ENCODE assay signal across 18 cellular contexts in genomic region chr16:80680839-80681238, GRCh38.
"Had no signal": no experiment of that assay in that cellular context is flagged by ENCODE, and none has a peak within 500 bp of the region (broad histone marks: within the 10 kb centered on the region; RNA-seq: fewer than 3 reads in every experiment).

No MANE protein-coding gene starts in this region.

- H3K9me3 ChIP-seq: mucosa of descending colon, transverse colon had no signal

- H3K27ac ChIP-seq: brain microvascular endothelial cell, epithelial cell of prostate, skin epidermis, transverse colon had no signal

- H3K4me3 ChIP-seq: mucosa of descending colon, skin epidermis, transverse colon had no signal

- H3K27ac Mint-ChIP-seq: activated CD8-positive, alpha-beta T cell treated with anti-CD3 and anti-CD28 coated beads, Interleukin-2, amount 10 ng/mL, durations not matched to agents 7 days and 5 days; activated naive CD8-positive, alpha-beta T cell treated with anti-CD3 and anti-CD28 coated beads, Interleukin-2, amount 10 ng/mL, durations not matched to agents 7 days and 5 days; dendritic cell treated with granulocyte-macrophage colony-stimulating factor and Interleukin-4, amounts not matched to agents 40 ng/mL and 50 ng/mL, for 4 days; effector memory CD8-positive, alpha-beta T cell; naive thymus-derived CD4-positive, alpha-beta T cell; stimulated activated naive B cell treated with anti-CD40 and anti-IgM and Interleukin-4, amounts not matched to agents 10 μg/mL and 1 μg/mL and 100 μg/mL, for 72 hours had no signal

- H3K27me3 Mint-ChIP-seq: effector memory CD8-positive, alpha-beta T cell; naive thymus-derived CD4-positive, alpha-beta T cell had no signal

- H3K9me3 Mint-ChIP-seq: dendritic cell treated with granulocyte-macrophage colony-stimulating factor and Interleukin-4, amounts not matched to agents 40 ng/mL and 50 ng/mL, for 4 days; effector memory CD8-positive, alpha-beta T cell; stimulated activated naive B cell treated with anti-CD40 and anti-IgM and Interleukin-4, amounts not matched to agents 10 μg/mL and 1 μg/mL and 100 μg/mL, for 72 hours had no signal

- H3K4me1 Mint-ChIP-seq: activated naive CD8-positive, alpha-beta T cell treated with anti-CD3 and anti-CD28 coated beads, Interleukin-2, amount 10 ng/mL, durations not matched to agents 7 days and 5 days had no signal

- DNase-seq: activated CD4-positive, CD25-positive, alpha-beta regulatory T cell treated with anti-CD3 and anti-CD28 coated beads, Interleukin-2, amount 50 U/mL, for 72 hours; activated CD8-positive, alpha-beta T cell treated with anti-CD3 and anti-CD28 coated beads, Interleukin-2, amount 10 ng/mL, durations not matched to agents 7 days and 5 days; activated naive CD8-positive, alpha-beta T cell treated with anti-CD3 and anti-CD28 coated beads, Interleukin-2, amount 10 ng/mL, durations not matched to agents 7 days and 5 days; brain microvascular endothelial cell; effector memory CD8-positive, alpha-beta T cell; mucosa of descending colon; naive thymus-derived CD4-positive, alpha-beta T cell; right cardiac atrium; stimulated activated CD4-positive, alpha-beta T cell treated with anti-CD3 and anti-CD28 coated beads, Interleukin-15, amount 100 ng/mL, for 24 hours; stimulated activated CD4-positive, alpha-beta T cell treated with anti-CD3 and anti-CD28 coated beads, Interleukin-4, amount 100 ng/mL, for 1 hour; stimulated activated naive B cell treated with anti-CD40 and anti-IgM and Interleukin-4, amounts not matched to agents 10 μg/mL and 1 μg/mL and 100 μg/mL, for 72 hours; T-helper 9 cell; transverse colon had no signal

- H3K36me3 ChIP-seq: brain microvascular endothelial cell, transverse colon had no signal

- FAIRE-seq: frontal cortex, islet of Langerhans had no signal

- H3K4me3 Mint-ChIP-seq: activated CD8-positive, alpha-beta T cell treated with anti-CD3 and anti-CD28 coated beads, Interleukin-2, amount 10 ng/mL, durations not matched to agents 7 days and 5 days; activated naive CD8-positive, alpha-beta T cell treated with anti-CD3 and anti-CD28 coated beads, Interleukin-2, amount 10 ng/mL, durations not matched to agents 7 days and 5 days; dendritic cell treated with granulocyte-macrophage colony-stimulating factor and Interleukin-4, amounts not matched to agents 40 ng/mL and 50 ng/mL, for 4 days; effector memory CD8-positive, alpha-beta T cell; naive thymus-derived CD4-positive, alpha-beta T cell; stimulated activated naive B cell treated with anti-CD40 and anti-IgM and Interleukin-4, amounts not matched to agents 10 μg/mL and 1 μg/mL and 100 μg/mL, for 72 hours had no signal

- H3K27me3 ChIP-seq: brain microvascular endothelial cell, transverse colon had no signal

- ATAC-seq: activated CD8-positive, alpha-beta T cell treated with anti-CD3 and anti-CD28 coated beads, Interleukin-2, amount 10 ng/mL, durations not matched to agents 7 days and 5 days; effector memory CD8-positive, alpha-beta T cell; mucosa of descending colon; naive thymus-derived CD4-positive, alpha-beta T cell; right cardiac atrium; stimulated activated naive B cell treated with anti-CD40 and anti-IgM and Interleukin-4, amounts not matched to agents 10 μg/mL and 1 μg/mL and 100 μg/mL, for 72 hours had no signal

- H3K4me1 ChIP-seq: transverse colon had no signal
